8 cellular contexts compared by ENCODE assay signal in the genomic region with DNA sequence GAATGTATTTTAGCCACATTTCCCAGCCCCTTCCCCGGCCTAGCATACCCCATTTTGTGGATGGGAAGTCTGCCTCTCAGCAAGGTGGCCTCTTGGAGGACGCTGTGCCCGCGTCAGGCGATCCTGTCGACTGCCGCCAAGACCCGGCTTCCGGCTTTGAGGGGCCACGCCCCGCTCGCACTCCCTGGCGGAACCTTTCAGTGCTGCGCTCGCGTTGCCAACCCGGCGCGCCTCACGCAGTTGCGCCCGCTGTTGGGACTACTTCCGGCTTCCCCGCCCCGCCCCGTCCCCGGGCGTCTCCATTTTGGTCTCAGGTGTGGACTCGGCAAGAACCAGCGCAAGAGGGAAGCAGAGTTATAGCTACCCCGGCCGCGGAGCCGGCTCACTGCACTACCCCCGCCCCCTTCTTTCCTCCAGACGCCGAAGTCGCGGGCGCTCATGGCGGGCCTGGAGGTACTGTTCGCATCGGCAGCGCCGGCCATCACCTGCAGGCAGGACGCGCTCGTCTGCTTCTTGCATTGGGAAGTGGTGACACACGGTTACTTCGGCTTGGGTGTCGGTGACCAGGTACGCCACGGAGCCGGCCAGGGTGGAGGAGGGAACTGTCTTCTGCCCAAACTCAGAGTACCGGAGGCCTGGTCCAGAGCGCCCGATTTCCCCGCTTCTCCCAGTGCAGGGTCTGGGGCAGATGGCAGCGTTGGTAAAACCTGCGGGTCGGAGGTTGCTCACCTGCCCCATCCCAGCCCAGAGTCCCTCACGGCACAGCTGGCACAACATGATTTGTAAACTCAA. TPM values are rescaled to one million over a fixed set of nuclear protein-coding genes. Genes with fewer than 3 reads are reported as not detected.
DNase-seq lines count a peak whose midpoint lies in the region; ATAC-seq and TF ChIP-seq lines count a peak whose summit lies in the region.

A gene with protein sequence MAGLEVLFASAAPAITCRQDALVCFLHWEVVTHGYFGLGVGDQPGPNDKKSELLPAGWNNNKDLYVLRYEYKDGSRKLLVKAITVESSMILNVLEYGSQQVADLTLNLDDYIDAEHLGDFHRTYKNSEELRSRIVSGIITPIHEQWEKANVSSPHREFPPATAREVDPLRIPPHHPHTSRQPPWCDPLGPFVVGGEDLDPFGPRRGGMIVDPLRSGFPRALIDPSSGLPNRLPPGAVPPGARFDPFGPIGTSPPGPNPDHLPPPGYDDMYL (plus strand): TSS at position 267 of the 792 bp plus-strand sequence. CDS start 172 bp downstream, at position 439.

- POLR2A ChIA-PET in BJ (lab: Charles Lee) = no interaction called here

- CTCF ChIA-PET in BJ (lab: Yijun Ruan, JAX) = interaction anchor here (0.9 to 3.6 kb wide), 2 partner anchors 11 to 162 kb away, joined by 3 to 20 read pairs; no protein-coding TSS in a partner anchor

- intact Hi-C loops in activated CD4-positive, alpha-beta T cell treated with anti-CD3 and anti-CD28 coated beads, Interleukin-2, amount 10 ng/mL, durations not matched to agents 24 days and 14 days (cut with micrococcal nuclease) = loop anchor here (1.0 to 10.0 kb wide), 7 partner anchors 66 to 576 kb away; a partner anchor contains a TSS

- no peaks in the 10 kb centered on the region for H3K9me3 Mint-ChIP-seq in activated CD4-positive, alpha-beta T cell treated with anti-CD3 and anti-CD28 coated beads, Interleukin-2, amount 10 ng/mL, durations not matched to agents 24 days and 14 days

- peak within 1 kb of the TSS; percentile 96 for H3K4me3 Mint-ChIP-seq in activated CD4-positive, alpha-beta T cell treated with anti-CD3 and anti-CD28 coated beads, Interleukin-2, amount 10 ng/mL, durations not matched to agents 24 days and 14 days

- no peak for TF ChIP-seq CTCF in BJ (IDR thresholded peaks at IDR 0.05; ENCODE audit: insufficient read depth, low read depth, low read length)

- peaks cover 30% of the 10 kb centered on the region for H3K36me3 Mint-ChIP-seq in activated CD4-positive, alpha-beta T cell treated with anti-CD3 and anti-CD28 coated beads, Interleukin-2, amount 10 ng/mL, durations not matched to agents 24 days and 14 days (ENCODE audit: low read depth)

- peak within 1 kb of the TSS; percentile 67 for H3K4me3 ChIP-seq in BJ (ENCODE audit: low read depth, low read length)

- H3K27ac Mint-ChIP-seq in activated CD4-positive, alpha-beta T cell treated with anti-CD3 and anti-CD28 coated beads, Interleukin-2, amount 10 ng/mL, durations not matched to agents 24 days and 14 days = peak within 1 kb of the TSS; percentile 88

- peaks cover 2% of the 10 kb centered on the region for H3K36me3 ChIP-seq in BJ (ENCODE audit: control insufficient read depth, insufficient read depth, low read length)

- peaks cover 47% of the 10 kb centered on the region for H3K4me1 Mint-ChIP-seq in activated CD4-positive, alpha-beta T cell treated with anti-CD3 and anti-CD28 coated beads, Interleukin-2, amount 10 ng/mL, durations not matched to agents 24 days and 14 days

- peak; percentile 42 for DNase-seq in BJ (ENCODE audit: low read depth)
- peak; percentile 94 for DNase-seq in GM19240 (ENCODE audit: insufficient read length, low spot score)
- DNase-seq in NCI-H526 (lab: John Stamatoyannopoulos, UW) = peak; percentile 92 to 98
- peak; percentile 99 for DNase-seq in activated CD4-positive, alpha-beta T cell treated with anti-CD3 and anti-CD28 coated beads, Interleukin-2, amount 10 ng/mL, durations not matched to agents 24 days and 14 days
- peak; percentile 65 for DNase-seq in cortex of kidney (lab: John Stamatoyannopoulos, UW)
- DNase-seq in left kidney (ENCODE audit: low read depth, low spot score) = peak; percentile 97
- peak; percentile 96 to 97 for DNase-seq in stimulated activated CD4-positive, alpha-beta T cell treated with anti-CD3 and anti-CD28 coated beads, Interleukin-2, amount 100 ng/mL, for 24 hours

- ATAC-seq in HG03460 (IDR thresholded peaks at IDR 0.05; ENCODE audit: unreplicated experiment) = peak; percentile 94

- H3K27me3 ChIP-seq in BJ (ENCODE audit: control insufficient read depth, insufficient read depth, low read length) = no peaks in the 10 kb centered on the region

- H3K27me3 Mint-ChIP-seq in activated CD4-positive, alpha-beta T cell treated with anti-CD3 and anti-CD28 coated beads, Interleukin-2, amount 10 ng/mL, durations not matched to agents 24 days and 14 days = peaks cover 2% of the 10 kb centered on the region

RNA-seq across cellular contexts. Expression of the gene that starts here (rescaled TPM):
- polyA plus RNA-seq in BJ (2011; rRNA removed) = 87.5 and 154 TPM in 2 replicates
- 35.3 and 55.7 TPM in 2 replicates for polyA minus RNA-seq in BJ (2011; rRNA and poly(A)+ RNA removed)
- total RNA-seq in activated CD4-positive, alpha-beta T cell treated with anti-CD3 and anti-CD28 coated beads, Interleukin-2, amount 10 ng/mL, durations not matched to agents 24 days and 14 days = 168 and 172 TPM in 2 replicates

Comparison
In these comparisons a context has a peak if more than half of its experiments do, and no peak if none do; other contexts are left out.
1. Peak in every context shown above with its lines: DNase-seq, ATAC-seq and H3K4me3 ChIP-seq.
2. DNase-seq: peak in every context shown above with its lines; median percentile 99 in activated CD4-positive, alpha-beta T cell treated with anti-CD3 and anti-CD28 coated beads, Interleukin-2, amount 10 ng/mL, durations not matched to agents 24 days and 14 days; 97 in left kidney; 96 in stimulated activated CD4-positive, alpha-beta T cell treated with anti-CD3 and anti-CD28 coated beads, Interleukin-2, amount 100 ng/mL, for 24 hours; 95 in NCI-H526; 94 in GM19240; 65 in cortex of kidney; 42 in BJ.